Comparison of ENCODE assay signal across 15 cellular contexts in genomic region chr2:160331258-160332025, GRCh38.
DNase-seq lines count a peak whose midpoint lies in the region; ATAC-seq and TF ChIP-seq lines count a peak whose summit lies in the region.
"Had no signal": no experiment of that assay in that cellular context is flagged by ENCODE, and none has a peak within 500 bp of the region (broad histone marks: within the 10 kb centered on the region; RNA-seq: fewer than 3 reads in every experiment).

No MANE protein-coding gene starts in this region.

- H3K36me3 ChIP-seq in GM23248 (ENCODE audit: low read depth), result peaks cover 5% of the 10 kb centered on the region; the same call in 1 of the 2 replicates
- H3K36me3 ChIP-seq in Loucy (ENCODE audit: insufficient read depth, low read length), result peaks cover 9% of the 10 kb centered on the region; the same call in 1 of the 2 replicates
- H3K36me3 ChIP-seq in BE2C, result no peaks in the 10 kb centered on the region
- H3K36me3 ChIP-seq: thoracic aorta, WERI-Rb-1 had no signal

- H3K4me1 ChIP-seq in GM23248 (ENCODE audit: insufficient read depth) (peaks cover 83% of the 10 kb centered on the region), Loucy (ENCODE audit: insufficient read depth, low read length, poor library complexity, severe bottlenecking) (peaks cover 38% of the 10 kb centered on the region), foreskin keratinocyte (peaks cover 17% of the 10 kb centered on the region), BE2C (peaks cover 18% of the 10 kb centered on the region)

- H3K9ac ChIP-seq in GM23248 (peak overlapping the region; percentile 6; the same call in 1 of the 2 replicates), Loucy (ENCODE audit: low read depth, low read length, poor library complexity, severe bottlenecking) (no peak overlapping the region)

- H3K4me3 Mint-ChIP-seq in endothelial cell (ENCODE audit: unreplicated experiment), result peak overlapping the region; percentile 1
- H3K4me3 Mint-ChIP-seq in naive thymus-derived CD8-positive, alpha-beta T cell, result peak overlapping the region in 6 of 10 donors; percentile 8 to 60 (median 36)

- WGBS in GM23248 (ENCODE audit: low coverage in 1 of 2, low lambda C conversion rate in 2 of 2, missing lambda C conversion rate in 2 of 2), 2 experiments, result 68 to 76% methylated on average over 6 of the region's 6 CpGs

- peaks cover 90% of the 10 kb centered on the region for H3F3A ChIP-seq in GM23248 (ENCODE audit: insufficient read depth)
- H3F3A ChIP-seq in Loucy (ENCODE audit: low read depth), result peaks cover 3% of the 10 kb centered on the region; the same call in 1 of the 2 replicates

- H3K36me3 Mint-ChIP-seq in endothelial cell (ENCODE audit: low read depth, unreplicated experiment), result peaks cover 3% of the 10 kb centered on the region
- peaks cover 0 to 22% (median 0%) of the 10 kb centered on the region in 3 donors for H3K36me3 Mint-ChIP-seq in naive thymus-derived CD8-positive, alpha-beta T cell

- POLR2A ChIA-PET in naive thymus-derived CD8-positive, alpha-beta T cell (lab: Charles Lee), result no interaction called here

- no peak overlapping the region for H3K4me2 ChIP-seq in GM23248 (ENCODE audit: unreplicated experiment)
- H3K4me2 ChIP-seq in Loucy (ENCODE audit: low read depth, low read length, poor library complexity, severe bottlenecking), result peak overlapping the region; percentile 40

- H3K79me2 ChIP-seq in GM23248 (ENCODE audit: insufficient read depth) (peaks cover 100% of the 10 kb centered on the region), Loucy (ENCODE audit: insufficient read depth, low read length) (peaks cover 92% of the 10 kb centered on the region)

- in situ Hi-C loops in GM23248 (cut with MboI), result no loop called here

- H3K27me3 Mint-ChIP-seq in endothelial cell (ENCODE audit: unreplicated experiment), result peaks cover 5% of the 10 kb centered on the region
- H3K27me3 Mint-ChIP-seq in naive thymus-derived CD8-positive, alpha-beta T cell, result no peaks in the 10 kb centered on the region

- H3K27ac ChIP-seq in GM23248 (peak overlapping the region; percentile 39), foreskin keratinocyte (no peak overlapping the region)
- H3K27ac ChIP-seq: body of pancreas, thoracic aorta, WERI-Rb-1 had no signal

- DNase-seq in GM23248 (no peak), endothelial cell (ENCODE audit: low spot score) (no peak), foreskin keratinocyte (no peak), BE2C (no peak)
- DNase-seq in naive thymus-derived CD8-positive, alpha-beta T cell, result no peak
- DNase-seq: activated T-cell treated with anti-CD3 and anti-CD28 coated beads, Interleukin-2, amount 50 U/mL, for 1 hour; mucosa of descending colon; NCI-H1694 treated with DMSO at 0.1 percent for 48 hours; NCI-H510A treated with DMSO at 0.1 percent for 48 hours; WERI-Rb-1 had no signal

- H2AFZ ChIP-seq in GM23248 (no peak overlapping the region), Loucy (ENCODE audit: low read length) (no peak overlapping the region)

- H3K9me3 ChIP-seq in GM23248 (ENCODE audit: low read depth) (no peaks in the 10 kb centered on the region), Loucy (ENCODE audit: insufficient read depth, low read depth, low read length) (no peaks in the 10 kb centered on the region), BE2C (no peaks in the 10 kb centered on the region)
- H3K9me3 ChIP-seq: BLaER1 treated with 17β-estradiol and CSF1 and Interleukin-3, amounts not matched to agents 10 nM and 100 nM; body of pancreas; mucosa of descending colon; thoracic aorta had no signal

- no peak overlapping the region for H3K4me3 ChIP-seq in GM23248
- no peak overlapping the region for H3K4me3 ChIP-seq in Loucy (ENCODE audit: low read length, poor library complexity, severe bottlenecking)
- no peak overlapping the region for H3K4me3 ChIP-seq in BE2C (ENCODE audit: low read depth, low read length)
- H3K4me3 ChIP-seq: BLaER1 treated with 17β-estradiol and CSF1 and Interleukin-3, amounts not matched to agents 10 nM and 100 nM; body of pancreas; mucosa of descending colon; thoracic aorta had no signal

- peak overlapping the region; percentile 85 for H3K27ac Mint-ChIP-seq in endothelial cell (ENCODE audit: unreplicated experiment)
- peak overlapping the region in 8 of 10 donors; percentile 7 to 91 (median 24) for H3K27ac Mint-ChIP-seq in naive thymus-derived CD8-positive, alpha-beta T cell

- peaks cover 27% of the 10 kb centered on the region for H4K20me1 ChIP-seq in GM23248 (ENCODE audit: insufficient read depth)
- peaks cover 8% of the 10 kb centered on the region for H4K20me1 ChIP-seq in Loucy (ENCODE audit: insufficient read depth, low read length, poor library complexity, severe bottlenecking)

- H3K9me3 Mint-ChIP-seq in endothelial cell (ENCODE audit: unreplicated experiment), result no peaks in the 10 kb centered on the region
- H3K9me3 Mint-ChIP-seq in naive thymus-derived CD8-positive, alpha-beta T cell, result no peaks in the 10 kb centered on the region

- TF ChIP-seq CTCF in Loucy (conservative IDR thresholded peaks at IDR 0.05; ENCODE audit: low read length) (no peak), endothelial cell (IDR thresholded peaks at IDR 0.05; ENCODE audit: unreplicated experiment) (no peak), foreskin keratinocyte (conservative IDR thresholded peaks at IDR 0.05) (no peak), BE2C (IDR thresholded peaks at IDR 0.05; ENCODE audit: low read depth, low read length) (no peak)

- H3K27me3 ChIP-seq in GM23248 (replicated peaks; ENCODE audit: insufficient read depth), result no peaks in the 10 kb centered on the region
- no peaks in the 10 kb centered on the region for H3K27me3 ChIP-seq in Loucy (ENCODE audit: insufficient read depth, low read length, poor library complexity, severe bottlenecking)
- H3K27me3 ChIP-seq in foreskin keratinocyte, result no peaks in the 10 kb centered on the region
- H3K27me3 ChIP-seq in BE2C, result no peaks in the 10 kb centered on the region
- H3K27me3 ChIP-seq: BLaER1 treated with 17β-estradiol and CSF1 and Interleukin-3, amounts not matched to agents 10 nM and 100 nM; body of pancreas had no signal

- H3K4me1 Mint-ChIP-seq in endothelial cell (ENCODE audit: unreplicated experiment), result peaks cover 82% of the 10 kb centered on the region
- peaks cover 59 to 95% (median 94%) of the 10 kb centered on the region in 4 donors for H3K4me1 Mint-ChIP-seq in naive thymus-derived CD8-positive, alpha-beta T cell

- ATAC-seq in naive thymus-derived CD8-positive, alpha-beta T cell, result no peak
- ATAC-seq in foreskin keratinocyte, result no peak
- no peak for ATAC-seq in HG03354 (IDR thresholded peaks at IDR 0.05; ENCODE audit: poor library complexity, severe bottlenecking, unreplicated experiment)
- ATAC-seq: body of pancreas had no signal

- H3K9me2 ChIP-seq in GM23248 (ENCODE audit: insufficient read depth) (no peaks in the 10 kb centered on the region), Loucy (replicated peaks; ENCODE audit: low read depth, low read length) (no peaks in the 10 kb centered on the region)
